ENCODE assay signal across 14 cellular contexts in the genomic region with DNA sequence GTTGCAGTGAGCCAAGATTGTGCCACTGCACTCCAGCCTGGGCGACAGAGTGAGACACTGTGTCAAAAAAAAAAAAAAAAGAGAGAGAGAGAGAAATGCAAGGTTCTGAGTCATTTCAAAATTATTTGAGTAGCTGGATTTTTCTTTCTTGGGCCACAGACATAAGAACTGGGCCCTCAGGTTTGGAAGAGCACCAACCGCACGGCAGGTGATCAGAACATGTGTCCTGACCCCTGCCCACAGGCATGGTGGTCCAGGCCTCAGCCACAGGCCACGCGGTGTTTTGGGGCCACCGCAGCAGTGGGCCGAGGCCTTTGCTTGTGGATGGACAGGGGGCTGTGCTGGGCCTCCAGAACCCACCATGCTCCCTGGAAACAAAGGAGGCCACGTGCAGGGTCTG.
DNase-seq lines count a peak whose midpoint lies in the region; ATAC-seq and TF ChIP-seq lines count a peak whose summit lies in the region.
"Had no signal": no experiment of that assay in that cellular context is flagged by ENCODE, and none has a peak within 500 bp of the region (broad histone marks: within the 10 kb centered on the region; RNA-seq: fewer than 3 reads in every experiment).

No MANE protein-coding gene starts in this region.

- H3K27ac ChIP-seq in BLaER1 treated with 17β-estradiol and CSF1 and Interleukin-3, amounts not matched to agents 10 nM and 100 nM: no peak overlapping the region
- no peak overlapping the region for H3K27ac ChIP-seq in osteoblast (ENCODE audit: low read depth, low read length)

- peak; percentile 30 for DNase-seq in RPMI7951 (ENCODE audit: low read depth)
- peak; percentile 35 for DNase-seq in epithelial cell of esophagus (ENCODE audit: low read depth)
- DNase-seq in osteoblast (ENCODE audit: insufficient read length, low spot score, missing footprints): peak; percentile 85
- no peak for DNase-seq in NCI-H2196 (lab: John Stamatoyannopoulos, UW; ENCODE audit: unreplicated experiment)
- DNase-seq in NCI-H2227 treated with DMSO at 0.1 percent for 48 hours (lab: John Stamatoyannopoulos, UW): no peak
- DNase-seq: activated CD4-positive, alpha-beta T cell treated with anti-CD3 and anti-CD28 coated beads for 48 hours; MV-4-11; stimulated activated CD4-positive, alpha-beta T cell treated with anti-CD3 and anti-CD28 coated beads, Interleukin-4, amount 100 ng/mL, for 1 hour; stimulated activated naive CD4-positive, alpha-beta T cell had no signal

- ATAC-seq in HG02884 (IDR thresholded peaks at IDR 0.05; ENCODE audit: unreplicated experiment) (no peak), GM18505 (IDR thresholded peaks at IDR 0.05; ENCODE audit: unreplicated experiment) (no peak)

- H3K4me1 ChIP-seq in BLaER1 treated with 17β-estradiol and CSF1 and Interleukin-3, amounts not matched to agents 10 nM and 100 nM: peaks cover 16 to 49% (median 46%) of the 10 kb centered on the region in 10 experiments
- peaks cover 18% of the 10 kb centered on the region for H3K4me1 ChIP-seq in osteoblast (ENCODE audit: insufficient read depth, low read length)

- H3K9ac ChIP-seq in BLaER1 treated with 17β-estradiol and CSF1 and Interleukin-3, amounts not matched to agents 10 nM and 100 nM: no peak overlapping the region

- no peak overlapping the region for H3K4me3 ChIP-seq in BLaER1 treated with 17β-estradiol and CSF1 and Interleukin-3, amounts not matched to agents 10 nM and 100 nM
- H3K4me3 ChIP-seq in epithelial cell of esophagus (ENCODE audit: low read length) (no peak overlapping the region), osteoblast (ENCODE audit: insufficient read depth, low read length) (no peak overlapping the region)

- peaks cover 24 to 38% (median 31%) of the 10 kb centered on the region in 11 experiments for H3K9me3 ChIP-seq in BLaER1 treated with 17β-estradiol and CSF1 and Interleukin-3, amounts not matched to agents 10 nM and 100 nM (replicated peaks in 1 of 11)
- H3K9me3 ChIP-seq in osteoblast (ENCODE audit: low read depth, low read length): no peaks in the 10 kb centered on the region
- H3K9me3 ChIP-seq: BE2C, breast epithelium had no signal

- TF ChIP-seq CTCF in epithelial cell of esophagus (IDR thresholded peaks at IDR 0.05; ENCODE audit: insufficient read depth, low read depth, low read length, missing control alignments) (no peak), osteoblast (IDR thresholded peaks at IDR 0.05; ENCODE audit: extremely low read depth, low read depth, low read length) (no peak)

- H4K20me1 ChIP-seq in BLaER1 treated with 17β-estradiol and CSF1 and Interleukin-3, amounts not matched to agents 10 nM and 100 nM: no peaks in the 10 kb centered on the region
- no peaks in the 10 kb centered on the region for H4K20me1 ChIP-seq in osteoblast (ENCODE audit: insufficient read depth, low read length)

- no peaks in the 10 kb centered on the region for H3K79me2 ChIP-seq in osteoblast (ENCODE audit: insufficient read depth, low read length)

- H3K4me2 ChIP-seq in BLaER1 treated with 17β-estradiol and CSF1 and Interleukin-3, amounts not matched to agents 10 nM and 100 nM: peak overlapping the region in 8 of 11 experiments; percentile 1 to 82 (median 70); a peak in 10 of 22 replicates
- peak overlapping the region; percentile 62 for H3K4me2 ChIP-seq in osteoblast (ENCODE audit: insufficient read depth, low read length)

- H3K36me3 ChIP-seq in BLaER1 treated with 17β-estradiol and CSF1 and Interleukin-3, amounts not matched to agents 10 nM and 100 nM: no peaks in the 10 kb centered on the region; a peak in 1 of 22 replicates
- no peaks in the 10 kb centered on the region for H3K36me3 ChIP-seq in osteoblast (ENCODE audit: insufficient read depth, low read length)
- H3K36me3 ChIP-seq: BE2C, breast epithelium had no signal

- H3K27me3 ChIP-seq in BLaER1 treated with 17β-estradiol and CSF1 and Interleukin-3, amounts not matched to agents 10 nM and 100 nM: no peaks in the 10 kb centered on the region
- no peaks in the 10 kb centered on the region for H3K27me3 ChIP-seq in osteoblast (ENCODE audit: insufficient read depth, low read length)
- H3K27me3 ChIP-seq: BE2C, breast epithelium had no signal

- H2AFZ ChIP-seq in osteoblast (ENCODE audit: low read length): peak overlapping the region; percentile 29

- TF ChIP-seq POLR2A in GM18505 (IDR thresholded peaks at IDR 0.05; ENCODE audit: borderline replicate concordance, extremely low read depth, insufficient read depth, insufficient read length): no peak

Comparison
In these comparisons a context has a peak if more than half of its experiments do, and no peak if none do; other contexts are left out.
1. DNase-seq: peak in RPMI7951 (single experiment), epithelial cell of esophagus (single experiment) and osteoblast (single experiment); none in NCI-H2196 (single experiment) and NCI-H2227 treated with DMSO at 0.1 percent for 48 hours (single experiment).